ENCODE assay signal across 13 cellular contexts in the genomic region with DNA sequence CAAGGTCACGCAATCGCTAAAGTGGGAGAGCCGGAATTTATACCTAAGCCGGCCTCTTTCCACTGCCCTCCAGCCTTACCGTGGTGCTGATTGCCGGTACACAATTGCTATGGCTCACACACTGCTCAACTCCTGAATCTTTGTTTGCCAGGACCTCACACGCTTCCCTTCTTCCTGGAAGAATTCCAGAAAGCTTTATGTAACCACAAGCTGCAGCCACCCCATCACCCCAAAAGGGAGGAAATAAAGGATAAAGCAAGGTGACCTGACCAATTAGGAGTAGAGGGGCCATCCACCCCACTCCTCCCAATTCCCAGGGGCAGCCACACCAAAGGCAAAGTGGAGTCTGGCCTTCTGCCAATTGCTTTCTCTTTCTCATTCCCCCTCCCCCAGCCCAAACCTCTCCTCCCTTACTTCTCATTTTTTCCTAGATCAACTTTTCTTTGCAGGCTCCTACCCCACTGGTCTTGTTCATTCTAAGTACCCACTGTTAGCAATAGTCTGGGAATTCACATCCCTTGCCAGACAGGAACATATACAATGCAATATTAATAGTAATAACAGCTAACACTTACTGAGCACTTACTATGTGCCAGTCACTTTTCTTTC. TPM values are rescaled to one million over a fixed set of nuclear protein-coding genes. Genes with fewer than 3 reads are reported as not detected.
DNase-seq lines count a peak whose midpoint lies in the region; ATAC-seq and TF ChIP-seq lines count a peak whose summit lies in the region.
"Had no signal": no experiment of that assay in that cellular context is flagged by ENCODE, and none has a peak within 500 bp of the region (broad histone marks: within the 10 kb centered on the region; RNA-seq: fewer than 3 reads in every experiment).

No MANE protein-coding gene starts in this region.

- no peak overlapping the region for H2AFZ ChIP-seq in osteoblast (ENCODE audit: low read length)

- no peaks in the 10 kb centered on the region for H3K9me3 ChIP-seq in osteoblast (ENCODE audit: low read depth, low read length)
- H3K9me3 ChIP-seq: upper lobe of left lung had no signal

- peaks cover 2% of the 10 kb centered on the region for H3K27me3 ChIP-seq in osteoblast (ENCODE audit: insufficient read depth, low read length)
- H3K27me3 ChIP-seq: upper lobe of left lung had no signal

- H3K4me1 ChIP-seq in osteoblast (ENCODE audit: insufficient read depth, low read length): peaks cover 17% of the 10 kb centered on the region
- H3K4me1 ChIP-seq: upper lobe of left lung had no signal

- TF ChIP-seq CTCF in cardiac fibroblast (IDR thresholded peaks at IDR 0.05; ENCODE audit: low read depth, low read length) (no peak), osteoblast (IDR thresholded peaks at IDR 0.05; ENCODE audit: extremely low read depth, low read depth, low read length) (no peak)

- no peak overlapping the region for H3K4me2 ChIP-seq in osteoblast (ENCODE audit: insufficient read depth, low read length)
- H3K4me2 ChIP-seq: KMS-11 had no signal

- no peaks in the 10 kb centered on the region for H3K36me3 ChIP-seq in osteoblast (ENCODE audit: insufficient read depth, low read length)
- H3K36me3 ChIP-seq: upper lobe of left lung had no signal

- no peak overlapping the region for H3K27ac ChIP-seq in osteoblast (ENCODE audit: low read depth, low read length)
- H3K27ac ChIP-seq: KMS-11, upper lobe of left lung had no signal

- H3K9me3 Mint-ChIP-seq in activated T-helper 1 cell treated with anti-CD3 and anti-CD28 coated beads, Interleukin-12 subunit alpha, Interleukin-12 subunit beta, Interleukin-2, Interleukin-4 antibody, amounts not matched to agents 30 ng/mL and 10 ng/mL and 1 ng/mL, durations not matched to agents 14 hours and 24 hours and 36 hours: no peaks in the 10 kb centered on the region
- H3K9me3 Mint-ChIP-seq: natural killer cell treated with Interleukin-12 subunit alpha and Interleukin-12 subunit beta and Interleukin-15 and Interleukin-18, amount 100 ng/mL, for 72 hours had no signal

- H4K20me1 ChIP-seq in osteoblast (ENCODE audit: insufficient read depth, low read length): no peaks in the 10 kb centered on the region

- no peaks in the 10 kb centered on the region for H3K4me1 Mint-ChIP-seq in activated T-helper 1 cell treated with anti-CD3 and anti-CD28 coated beads, Interleukin-12 subunit alpha, Interleukin-12 subunit beta, Interleukin-2, Interleukin-4 antibody, amounts not matched to agents 30 ng/mL and 10 ng/mL and 1 ng/mL, durations not matched to agents 14 hours and 24 hours and 36 hours (ENCODE audit: low read depth)

- peaks cover 14% of the 10 kb centered on the region for H3K27me3 Mint-ChIP-seq in activated T-helper 1 cell treated with anti-CD3 and anti-CD28 coated beads, Interleukin-12 subunit alpha, Interleukin-12 subunit beta, Interleukin-2, Interleukin-4 antibody, amounts not matched to agents 30 ng/mL and 10 ng/mL and 1 ng/mL, durations not matched to agents 14 hours and 24 hours and 36 hours (ENCODE audit: insufficient read depth)

- no peak overlapping the region for H3K4me3 Mint-ChIP-seq in activated T-helper 1 cell treated with anti-CD3 and anti-CD28 coated beads, Interleukin-12 subunit alpha, Interleukin-12 subunit beta, Interleukin-2, Interleukin-4 antibody, amounts not matched to agents 30 ng/mL and 10 ng/mL and 1 ng/mL, durations not matched to agents 14 hours and 24 hours and 36 hours
- H3K4me3 Mint-ChIP-seq: natural killer cell treated with Interleukin-12 subunit alpha and Interleukin-12 subunit beta and Interleukin-15 and Interleukin-18, amount 100 ng/mL, for 72 hours had no signal

- DNase-seq in DMS53 (lab: John Stamatoyannopoulos, UW): peak; percentile 38
- DNase-seq in DMS53 treated with DMSO at 0.1 percent for 48 hours (lab: John Stamatoyannopoulos, UW; ENCODE audit: unreplicated experiment): no peak
- peak; percentile 5 for DNase-seq in NCI-H2171 (lab: John Stamatoyannopoulos, UW)
- peak; percentile 70 to 71 for DNase-seq in cardiac fibroblast (ENCODE audit: low read depth in 2 of 2)
- peak; percentile 83 for DNase-seq in osteoblast (ENCODE audit: insufficient read length, low spot score, missing footprints)
- no peak for DNase-seq in activated T-helper 1 cell treated with anti-CD3 and anti-CD28 coated beads, Interleukin-12 subunit alpha, Interleukin-12 subunit beta, Interleukin-2, Interleukin-4 antibody, amounts not matched to agents 30 ng/mL and 10 ng/mL and 1 ng/mL, durations not matched to agents 14 hours and 24 hours and 36 hours (ENCODE audit: low spot score)
- DNase-seq: 8988T, upper lobe of left lung had no signal

- H3K27ac Mint-ChIP-seq in activated T-helper 1 cell treated with anti-CD3 and anti-CD28 coated beads, Interleukin-12 subunit alpha, Interleukin-12 subunit beta, Interleukin-2, Interleukin-4 antibody, amounts not matched to agents 30 ng/mL and 10 ng/mL and 1 ng/mL, durations not matched to agents 14 hours and 24 hours and 36 hours: no peak overlapping the region
- H3K27ac Mint-ChIP-seq: natural killer cell treated with Interleukin-12 subunit alpha and Interleukin-12 subunit beta and Interleukin-15 and Interleukin-18, amount 100 ng/mL, for 72 hours had no signal

- intact Hi-C loops in activated T-helper 1 cell treated with anti-CD3 and anti-CD28 coated beads, Interleukin-12 subunit alpha, Interleukin-12 subunit beta, Interleukin-2, Interleukin-4 antibody, amounts not matched to agents 30 ng/mL and 10 ng/mL and 1 ng/mL, durations not matched to agents 14 hours and 24 hours and 36 hours (cut with micrococcal nuclease): no loop called here

- no peaks in the 10 kb centered on the region for H3K36me3 Mint-ChIP-seq in activated T-helper 1 cell treated with anti-CD3 and anti-CD28 coated beads, Interleukin-12 subunit alpha, Interleukin-12 subunit beta, Interleukin-2, Interleukin-4 antibody, amounts not matched to agents 30 ng/mL and 10 ng/mL and 1 ng/mL, durations not matched to agents 14 hours and 24 hours and 36 hours (ENCODE audit: low read depth)
- H3K36me3 Mint-ChIP-seq: natural killer cell treated with Interleukin-12 subunit alpha and Interleukin-12 subunit beta and Interleukin-15 and Interleukin-18, amount 100 ng/mL, for 72 hours had no signal

- H3K4me3 ChIP-seq in cardiac fibroblast (replicated peaks in 1 of 2; ENCODE audit: low read depth in 2 of 2, low read length in 2 of 2) (no peak overlapping the region), osteoblast (ENCODE audit: insufficient read depth, low read length) (no peak overlapping the region)
- H3K4me3 ChIP-seq: upper lobe of left lung had no signal

- no peaks in the 10 kb centered on the region for H3K79me2 ChIP-seq in osteoblast (ENCODE audit: insufficient read depth, low read length)

- no peak for ATAC-seq in GM21786 (IDR thresholded peaks at IDR 0.05; ENCODE audit: unreplicated experiment)
- ATAC-seq in HG03139 (IDR thresholded peaks at IDR 0.05; ENCODE audit: unreplicated experiment): no peak
- ATAC-seq: natural killer cell treated with Interleukin-12 subunit alpha and Interleukin-12 subunit beta and Interleukin-15 and Interleukin-18, amount 100 ng/mL, for 72 hours had no signal

RNA-seq across cellular contexts. Expression of a gene that starts 18.0 kb away (rescaled TPM):
- 25.6 and 28.6 TPM in 2 replicates for total RNA-seq in osteoblast
- total RNA-seq in activated T-helper 1 cell treated with anti-CD3 and anti-CD28 coated beads, Interleukin-12 subunit alpha, Interleukin-12 subunit beta, Interleukin-2, Interleukin-4 antibody, amounts not matched to agents 30 ng/mL and 10 ng/mL and 1 ng/mL, durations not matched to agents 14 hours and 24 hours and 36 hours: 48.0 and 50.4 TPM in 2 replicates

RNA-seq across cellular contexts. Expression of a gene that starts 43.3 kb away (rescaled TPM):
- total RNA-seq in osteoblast: not detected in 2 replicates
- 0.13 TPM in 1 of 2 replicates, not detected in the other for total RNA-seq in activated T-helper 1 cell treated with anti-CD3 and anti-CD28 coated beads, Interleukin-12 subunit alpha, Interleukin-12 subunit beta, Interleukin-2, Interleukin-4 antibody, amounts not matched to agents 30 ng/mL and 10 ng/mL and 1 ng/mL, durations not matched to agents 14 hours and 24 hours and 36 hours
- total RNA-seq: SK-MEL-5 had no signal

RNA-seq across cellular contexts. Expression of a gene that starts 52.2 kb away (rescaled TPM):
- total RNA-seq in osteoblast: 5.3 and 7.2 TPM in 2 replicates
- total RNA-seq in activated T-helper 1 cell treated with anti-CD3 and anti-CD28 coated beads, Interleukin-12 subunit alpha, Interleukin-12 subunit beta, Interleukin-2, Interleukin-4 antibody, amounts not matched to agents 30 ng/mL and 10 ng/mL and 1 ng/mL, durations not matched to agents 14 hours and 24 hours and 36 hours: 17.4 and 18.8 TPM in 2 replicates

RNA-seq across cellular contexts. Expression of a gene that starts 52.7 kb away (rescaled TPM):
- 47.1 and 51.0 TPM in 2 replicates for total RNA-seq in osteoblast
- 51.8 and 57.9 TPM in 2 replicates for total RNA-seq in activated T-helper 1 cell treated with anti-CD3 and anti-CD28 coated beads, Interleukin-12 subunit alpha, Interleukin-12 subunit beta, Interleukin-2, Interleukin-4 antibody, amounts not matched to agents 30 ng/mL and 10 ng/mL and 1 ng/mL, durations not matched to agents 14 hours and 24 hours and 36 hours

Comparison
In these comparisons a context has a peak if more than half of its experiments do, and no peak if none do; other contexts are left out.
1. DNase-seq: peak in DMS53 (single experiment), NCI-H2171 (single experiment), cardiac fibroblast (2 of 2) and osteoblast (single experiment); none in DMS53 treated with DMSO at 0.1 percent for 48 hours (single experiment) and activated T-helper 1 cell treated with anti-CD3 and anti-CD28 coated beads, Interleukin-12 subunit alpha, Interleukin-12 subunit beta, Interleukin-2, Interleukin-4 antibody, amounts not matched to agents 30 ng/mL and 10 ng/mL and 1 ng/mL, durations not matched to agents 14 hours and 24 hours and 36 hours (single experiment).